ENCODE assay signal across 8 cellular contexts in the genomic region with DNA sequence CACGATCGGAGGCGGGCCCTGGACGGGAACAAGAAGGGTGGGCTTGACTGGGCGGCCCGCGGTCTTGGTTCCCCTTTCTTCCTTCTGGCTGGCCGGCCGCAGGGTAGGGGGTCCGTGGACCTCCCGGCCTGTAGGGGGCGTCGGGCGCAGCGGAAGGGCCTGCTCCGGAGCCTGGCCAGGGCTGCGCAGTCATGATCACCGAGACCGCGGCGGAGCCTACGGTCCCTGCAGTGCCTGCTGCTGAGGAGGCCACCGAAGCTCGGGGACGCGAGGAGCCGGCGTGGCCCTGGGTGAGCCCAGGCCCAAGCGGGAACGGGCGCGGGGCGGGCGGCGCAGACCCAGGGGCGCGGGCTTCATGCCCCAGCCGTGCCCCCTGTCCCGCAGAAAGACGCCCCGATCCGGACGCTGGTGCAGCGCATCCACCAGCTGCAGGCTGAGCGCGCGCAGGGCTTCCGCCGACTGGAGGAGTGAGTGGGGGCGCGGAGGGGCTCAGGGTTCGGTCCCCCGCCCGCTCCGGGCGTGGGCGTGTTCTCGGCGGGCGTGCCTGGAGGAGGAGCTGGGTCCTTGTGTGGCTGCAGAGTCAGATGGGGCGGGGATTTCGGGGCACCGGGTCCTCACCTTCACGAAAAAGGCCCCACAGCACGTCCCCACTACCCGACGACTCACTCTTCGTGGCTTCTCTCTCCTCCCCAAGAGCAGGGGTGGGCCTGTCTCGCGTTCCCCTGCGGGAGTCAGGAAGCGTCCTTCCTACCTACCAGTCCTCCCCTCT. TPM values are rescaled to one million over a fixed set of nuclear protein-coding genes. Genes with fewer than 3 reads are reported as not detected.
A peak's percentile ranks its signal among the peaks of the same experiment; 100 is the strongest.
DNase-seq lines count a peak whose midpoint lies in the region; FAIRE-seq and TF ChIP-seq lines count a peak whose summit lies in the region.

Gene REX1BD (plus strand): TSS at position 188 of the 769 bp plus-strand sequence. CDS start 4 bp downstream, at position 192.

- peak; percentile 17 for FAIRE-seq in G401.6 (lab: Jason Lieb, UNC)

- H3K36me3 ChIP-seq in H7 (replicated peaks; ENCODE audit: control insufficient read depth, insufficient read depth, low read length) (peaks cover 2% of the 10 kb centered on the region; the same call in 1 of the 2 replicates), Loucy (ENCODE audit: insufficient read depth, low read length) (no peaks in the 10 kb centered on the region), suprapubic skin (peaks cover 11% of the 10 kb centered on the region)

- TF ChIP-seq CTCF in Loucy (conservative IDR thresholded peaks at IDR 0.05; ENCODE audit: low read length) (peak; percentile 83), suprapubic skin (IDR thresholded peaks at IDR 0.05) (peak; percentile 49 to 79)

- DNase-seq in H7 (peak; percentile 94), SK-N-DZ (ENCODE audit: low spot score) (peak; percentile 86), germinal center (ENCODE audit: low spot score) (peak; percentile 79), occipital lobe (lab: John Stamatoyannopoulos, UW) (peak; percentile 74), suprapubic skin (ENCODE audit: low spot score in 2 of 2) (peak; percentile 92 to 94)
- DNase-seq in activated naive CD4-positive, alpha-beta T cell treated with Interleukin-2 at 50 U/mL for 16 hours = peak; percentile 87

- peak within 1 kb of the TSS; percentile 80 for H3K27ac ChIP-seq in suprapubic skin

- H3K4me1 ChIP-seq in Loucy (ENCODE audit: insufficient read depth, low read length, poor library complexity, severe bottlenecking) = peaks cover 13% of the 10 kb centered on the region
- peaks cover 41% of the 10 kb centered on the region for H3K4me1 ChIP-seq in suprapubic skin

- TF ChIP-seq EP300 in suprapubic skin (IDR thresholded peaks at IDR 0.05) = no peak

- WGBS in suprapubic skin = 0% methylated on average over 19 of the region's 72 CpGs

- H3F3A ChIP-seq in Loucy (ENCODE audit: low read depth) = no peaks in the 10 kb centered on the region

- H3K27me3 ChIP-seq in H7 (ENCODE audit: control insufficient read depth, insufficient read depth, low read length) (no peaks in the 10 kb centered on the region), Loucy (ENCODE audit: insufficient read depth, low read length, poor library complexity, severe bottlenecking) (no peaks in the 10 kb centered on the region), suprapubic skin (no peaks in the 10 kb centered on the region)

- peak within 1 kb of the TSS; percentile 91 for H3K4me3 ChIP-seq in H7 (ENCODE audit: insufficient read depth, low read depth, low read length)
- H3K4me3 ChIP-seq in Loucy (ENCODE audit: low read length, poor library complexity, severe bottlenecking) = peak within 1 kb of the TSS; percentile 78
- H3K4me3 ChIP-seq in suprapubic skin = peak within 1 kb of the TSS; percentile 87

- H2AFZ ChIP-seq in Loucy (ENCODE audit: low read length) = peak within 1 kb of the TSS; percentile 82

- H3K9me3 ChIP-seq in Loucy (ENCODE audit: insufficient read depth, low read depth, low read length) (no peaks in the 10 kb centered on the region), suprapubic skin (no peaks in the 10 kb centered on the region)

- peak within 1 kb of the TSS; percentile 76 for H3K9ac ChIP-seq in Loucy (ENCODE audit: low read depth, low read length, poor library complexity, severe bottlenecking)

- no peaks in the 10 kb centered on the region for H3K9me2 ChIP-seq in Loucy (replicated peaks; ENCODE audit: low read depth, low read length)

- peaks cover 7% of the 10 kb centered on the region for H3K79me2 ChIP-seq in Loucy (ENCODE audit: insufficient read depth, low read length)

- H3K4me2 ChIP-seq in Loucy (ENCODE audit: low read depth, low read length, poor library complexity, severe bottlenecking) = peak within 1 kb of the TSS; percentile 87

- peaks cover 4% of the 10 kb centered on the region for H4K20me1 ChIP-seq in Loucy (ENCODE audit: insufficient read depth, low read length, poor library complexity, severe bottlenecking)

- TF ChIP-seq POLR2A in suprapubic skin (IDR thresholded peaks at IDR 0.05) = no peak

RNA-seq across cellular contexts. Expression of gene REX1BD, which starts in this region (rescaled TPM):
- total RNA-seq in H7 (2014; rRNA removed; shearing (Covaris generic)) = 117 TPM in 2 replicates
- 112 and 138 TPM in 2 replicates for polyA plus RNA-seq in SK-N-DZ (2014; cell fraction: cytosol; rRNA removed)
- 476 and 597 TPM in 2 replicates for polyA plus RNA-seq in SK-N-DZ (2014; cell fraction: nucleus; rRNA removed)
- 20.0 TPM for total RNA-seq in occipital lobe
- total RNA-seq in suprapubic skin = 10 to 100 TPM; 77.0 to 86.7 (median 82.6) TPM

Comparison
In these comparisons a context has a peak if more than half of its experiments do, and no peak if none do; other contexts are left out.
1. Peak in every context shown above with its lines: DNase-seq, H3K4me3 ChIP-seq and H3K27ac ChIP-seq.